In the genomic region with DNA sequence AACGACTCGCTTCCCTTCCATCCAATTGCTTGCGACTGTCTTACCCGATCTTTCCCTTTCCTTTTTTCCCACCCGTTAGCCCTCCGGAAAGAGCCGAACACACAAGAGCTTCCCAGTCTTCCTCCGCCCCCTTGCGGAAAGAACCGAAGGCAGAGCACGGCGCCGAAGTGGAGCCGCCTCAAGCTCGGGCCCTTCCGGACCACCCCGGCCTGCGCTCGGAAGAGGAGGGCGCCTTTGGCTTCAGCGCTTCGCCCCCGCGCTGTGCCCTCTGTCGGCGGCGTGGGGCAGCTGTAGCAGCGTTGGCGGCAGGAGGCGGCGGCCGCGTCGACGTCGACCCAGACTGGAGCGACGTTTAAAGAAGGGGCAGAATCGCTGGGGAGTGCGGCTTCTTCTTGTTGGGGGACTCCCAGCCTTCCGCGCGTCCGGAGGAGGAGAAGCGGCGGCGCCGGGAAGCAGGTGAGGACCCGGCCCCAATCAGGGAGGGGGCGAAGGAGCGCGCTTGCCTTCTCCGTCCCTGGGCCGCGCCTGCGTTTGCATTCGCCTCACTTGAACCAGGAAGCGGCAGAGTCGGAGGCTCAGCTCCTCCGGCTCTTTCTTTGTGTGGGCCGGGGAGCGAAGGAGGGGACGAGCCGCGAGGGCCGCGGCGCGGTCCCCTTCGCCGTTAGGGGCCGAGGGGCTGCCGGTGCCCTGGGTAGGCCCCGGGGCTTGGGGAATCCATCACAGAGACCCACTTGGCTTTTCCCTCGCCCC, we compare ENCODE assay signal across 1 cellular context.
TF ChIP-seq lines count a peak whose summit lies in the region.

A gene with protein sequence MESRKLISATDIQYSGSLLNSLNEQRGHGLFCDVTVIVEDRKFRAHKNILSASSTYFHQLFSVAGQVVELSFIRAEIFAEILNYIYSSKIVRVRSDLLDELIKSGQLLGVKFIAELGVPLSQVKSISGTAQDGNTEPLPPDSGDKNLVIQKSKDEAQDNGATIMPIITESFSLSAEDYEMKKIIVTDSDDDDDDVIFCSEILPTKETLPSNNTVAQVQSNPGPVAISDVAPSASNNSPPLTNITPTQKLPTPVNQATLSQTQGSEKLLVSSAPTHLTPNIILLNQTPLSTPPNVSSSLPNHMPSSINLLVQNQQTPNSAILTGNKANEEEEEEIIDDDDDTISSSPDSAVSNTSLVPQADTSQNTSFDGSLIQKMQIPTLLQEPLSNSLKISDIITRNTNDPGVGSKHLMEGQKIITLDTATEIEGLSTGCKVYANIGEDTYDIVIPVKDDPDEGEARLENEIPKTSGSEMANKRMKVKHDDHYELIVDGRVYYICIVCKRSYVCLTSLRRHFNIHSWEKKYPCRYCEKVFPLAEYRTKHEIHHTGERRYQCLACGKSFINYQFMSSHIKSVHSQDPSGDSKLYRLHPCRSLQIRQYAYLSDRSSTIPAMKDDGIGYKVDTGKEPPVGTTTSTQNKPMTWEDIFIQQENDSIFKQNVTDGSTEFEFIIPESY (plus strand): TSS at position 291 of the 750 bp plus-strand sequence. CDS start 2,604 bp downstream, outside the sequence.

TF ChIP-seq in K562, 482 proteins besides CTCF, POLR2A, EP300 and RAD21 (continued from another document and continues in another):
- TF ChIP-seq, protein P1, sequence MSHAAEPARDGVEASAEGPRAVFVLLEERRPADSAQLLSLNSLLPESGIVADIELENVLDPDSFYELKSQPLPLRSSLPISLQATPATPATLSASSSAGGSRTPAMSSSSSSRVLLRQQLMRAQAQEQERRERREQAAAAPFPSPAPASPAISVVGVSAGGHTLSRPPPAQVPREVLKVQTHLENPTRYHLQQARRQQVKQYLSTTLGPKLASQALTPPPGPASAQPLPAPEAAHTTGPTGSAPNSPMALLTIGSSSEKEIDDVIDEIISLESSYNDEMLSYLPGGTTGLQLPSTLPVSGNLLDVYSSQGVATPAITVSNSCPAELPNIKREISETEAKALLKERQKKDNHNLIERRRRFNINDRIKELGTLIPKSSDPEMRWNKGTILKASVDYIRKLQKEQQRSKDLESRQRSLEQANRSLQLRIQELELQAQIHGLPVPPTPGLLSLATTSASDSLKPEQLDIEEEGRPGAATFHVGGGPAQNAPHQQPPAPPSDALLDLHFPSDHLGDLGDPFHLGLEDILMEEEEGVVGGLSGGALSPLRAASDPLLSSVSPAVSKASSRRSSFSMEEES (CRISPR knock-in tag; IDR thresholded peaks at IDR 0.05): no peak
- TF ChIP-seq TAF7 (tag; IDR thresholded peaks at IDR 0.05): no peak
- TF ChIP-seq, protein P2, sequence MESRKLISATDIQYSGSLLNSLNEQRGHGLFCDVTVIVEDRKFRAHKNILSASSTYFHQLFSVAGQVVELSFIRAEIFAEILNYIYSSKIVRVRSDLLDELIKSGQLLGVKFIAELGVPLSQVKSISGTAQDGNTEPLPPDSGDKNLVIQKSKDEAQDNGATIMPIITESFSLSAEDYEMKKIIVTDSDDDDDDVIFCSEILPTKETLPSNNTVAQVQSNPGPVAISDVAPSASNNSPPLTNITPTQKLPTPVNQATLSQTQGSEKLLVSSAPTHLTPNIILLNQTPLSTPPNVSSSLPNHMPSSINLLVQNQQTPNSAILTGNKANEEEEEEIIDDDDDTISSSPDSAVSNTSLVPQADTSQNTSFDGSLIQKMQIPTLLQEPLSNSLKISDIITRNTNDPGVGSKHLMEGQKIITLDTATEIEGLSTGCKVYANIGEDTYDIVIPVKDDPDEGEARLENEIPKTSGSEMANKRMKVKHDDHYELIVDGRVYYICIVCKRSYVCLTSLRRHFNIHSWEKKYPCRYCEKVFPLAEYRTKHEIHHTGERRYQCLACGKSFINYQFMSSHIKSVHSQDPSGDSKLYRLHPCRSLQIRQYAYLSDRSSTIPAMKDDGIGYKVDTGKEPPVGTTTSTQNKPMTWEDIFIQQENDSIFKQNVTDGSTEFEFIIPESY (CRISPR knock-in tag; IDR thresholded peaks at IDR 0.05): peak; percentile 93
- no peak for TF ChIP-seq NONO (IDR thresholded peaks at IDR 0.05; ENCODE audit: low read depth in 2 of 2, low read length in 1 of 2)
- TF ChIP-seq ZNF354B (CRISPR knock-in tag; IDR thresholded peaks at IDR 0.05): no peak
- TF ChIP-seq ZNF79 (CRISPR knock-in tag; IDR thresholded peaks at IDR 0.05; ENCODE audit: low read depth): no peak
- TF ChIP-seq, protein P3, sequence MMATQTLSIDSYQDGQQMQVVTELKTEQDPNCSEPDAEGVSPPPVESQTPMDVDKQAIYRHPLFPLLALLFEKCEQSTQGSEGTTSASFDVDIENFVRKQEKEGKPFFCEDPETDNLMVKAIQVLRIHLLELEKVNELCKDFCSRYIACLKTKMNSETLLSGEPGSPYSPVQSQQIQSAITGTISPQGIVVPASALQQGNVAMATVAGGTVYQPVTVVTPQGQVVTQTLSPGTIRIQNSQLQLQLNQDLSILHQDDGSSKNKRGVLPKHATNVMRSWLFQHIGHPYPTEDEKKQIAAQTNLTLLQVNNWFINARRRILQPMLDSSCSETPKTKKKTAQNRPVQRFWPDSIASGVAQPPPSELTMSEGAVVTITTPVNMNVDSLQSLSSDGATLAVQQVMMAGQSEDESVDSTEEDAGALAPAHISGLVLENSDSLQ (IDR thresholded peaks at IDR 0.05): 0 out of 2 replicates have a peak, but pooled peaks have one; percentile 39
- TF ChIP-seq ZNF253 (CRISPR knock-in tag; conservative IDR thresholded peaks at IDR 0.05): no peak
- peak; percentile 96 for TF ChIP-seq EGR1 (conservative IDR thresholded peaks at IDR 0.05)
- no peak for TF ChIP-seq HNRNPUL1 (IDR thresholded peaks at IDR 0.05; ENCODE audit: low read length)
- peak; percentile 68 for TF ChIP-seq KAT2B (IDR thresholded peaks at IDR 0.05; ENCODE audit: low read depth, low read length)
- TF ChIP-seq, protein P4, sequence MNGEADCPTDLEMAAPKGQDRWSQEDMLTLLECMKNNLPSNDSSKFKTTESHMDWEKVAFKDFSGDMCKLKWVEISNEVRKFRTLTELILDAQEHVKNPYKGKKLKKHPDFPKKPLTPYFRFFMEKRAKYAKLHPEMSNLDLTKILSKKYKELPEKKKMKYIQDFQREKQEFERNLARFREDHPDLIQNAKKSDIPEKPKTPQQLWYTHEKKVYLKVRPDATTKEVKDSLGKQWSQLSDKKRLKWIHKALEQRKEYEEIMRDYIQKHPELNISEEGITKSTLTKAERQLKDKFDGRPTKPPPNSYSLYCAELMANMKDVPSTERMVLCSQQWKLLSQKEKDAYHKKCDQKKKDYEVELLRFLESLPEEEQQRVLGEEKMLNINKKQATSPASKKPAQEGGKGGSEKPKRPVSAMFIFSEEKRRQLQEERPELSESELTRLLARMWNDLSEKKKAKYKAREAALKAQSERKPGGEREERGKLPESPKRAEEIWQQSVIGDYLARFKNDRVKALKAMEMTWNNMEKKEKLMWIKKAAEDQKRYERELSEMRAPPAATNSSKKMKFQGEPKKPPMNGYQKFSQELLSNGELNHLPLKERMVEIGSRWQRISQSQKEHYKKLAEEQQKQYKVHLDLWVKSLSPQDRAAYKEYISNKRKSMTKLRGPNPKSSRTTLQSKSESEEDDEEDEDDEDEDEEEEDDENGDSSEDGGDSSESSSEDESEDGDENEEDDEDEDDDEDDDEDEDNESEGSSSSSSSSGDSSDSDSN (IDR thresholded peaks at IDR 0.05; ENCODE audit: borderline replicate concordance in 1 of 2, low read depth in 2 of 2, low read length in 2 of 2): 0 out of 4 replicates have a peak, but pooled peaks have one; percentile 21 to 69
- TF ChIP-seq TARDBP (IDR thresholded peaks at IDR 0.05): no peak
- TF ChIP-seq JUN (IDR thresholded peaks at IDR 0.05; ENCODE audit: borderline replicate concordance, low read depth, low read length): peak; percentile 14; the same call in 1 of the 2 replicates
- no peak for TF ChIP-seq JUN (CRISPR knock-in tag; IDR thresholded peaks at IDR 0.05; ENCODE audit: borderline replicate concordance)
- TF ChIP-seq ZNF274 (IDR thresholded peaks at IDR 0.05; ENCODE audit: borderline replicate concordance, low read depth, low read length): no peak
- TF ChIP-seq MCM7 (IDR thresholded peaks at IDR 0.05): no peak
- TF ChIP-seq, protein P5, sequence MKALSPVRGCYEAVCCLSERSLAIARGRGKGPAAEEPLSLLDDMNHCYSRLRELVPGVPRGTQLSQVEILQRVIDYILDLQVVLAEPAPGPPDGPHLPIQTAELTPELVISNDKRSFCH (CRISPR knock-in tag; IDR thresholded peaks at IDR 0.05): no peak
- TF ChIP-seq, protein P5 (tag; IDR thresholded peaks at IDR 0.05): 0 out of 2 replicates have a peak, but pooled peaks have one; percentile 64
- TF ChIP-seq, protein P6, sequence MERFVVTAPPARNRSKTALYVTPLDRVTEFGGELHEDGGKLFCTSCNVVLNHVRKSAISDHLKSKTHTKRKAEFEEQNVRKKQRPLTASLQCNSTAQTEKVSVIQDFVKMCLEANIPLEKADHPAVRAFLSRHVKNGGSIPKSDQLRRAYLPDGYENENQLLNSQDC (CRISPR knock-in tag; IDR thresholded peaks at IDR 0.05): no peak
- TF ChIP-seq, protein P7, sequence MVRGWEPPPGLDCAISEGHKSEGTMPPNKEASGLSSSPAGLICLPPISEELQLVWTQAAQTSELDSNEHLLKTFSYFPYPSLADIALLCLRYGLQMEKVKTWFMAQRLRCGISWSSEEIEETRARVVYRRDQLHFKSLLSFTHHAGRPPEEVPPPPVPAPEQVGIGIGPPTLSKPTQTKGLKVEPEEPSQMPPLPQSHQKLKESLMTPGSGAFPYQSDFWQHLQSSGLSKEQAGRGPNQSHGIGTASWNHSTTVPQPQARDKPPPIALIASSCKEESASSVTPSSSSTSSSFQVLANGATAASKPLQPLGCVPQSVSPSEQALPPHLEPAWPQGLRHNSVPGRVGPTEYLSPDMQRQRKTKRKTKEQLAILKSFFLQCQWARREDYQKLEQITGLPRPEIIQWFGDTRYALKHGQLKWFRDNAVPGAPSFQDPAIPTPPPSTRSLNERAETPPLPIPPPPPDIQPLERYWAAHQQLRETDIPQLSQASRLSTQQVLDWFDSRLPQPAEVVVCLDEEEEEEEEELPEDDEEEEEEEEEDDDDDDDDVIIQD (CRISPR knock-in tag; IDR thresholded peaks at IDR 0.05): no peak
- TF ChIP-seq, protein P8, sequence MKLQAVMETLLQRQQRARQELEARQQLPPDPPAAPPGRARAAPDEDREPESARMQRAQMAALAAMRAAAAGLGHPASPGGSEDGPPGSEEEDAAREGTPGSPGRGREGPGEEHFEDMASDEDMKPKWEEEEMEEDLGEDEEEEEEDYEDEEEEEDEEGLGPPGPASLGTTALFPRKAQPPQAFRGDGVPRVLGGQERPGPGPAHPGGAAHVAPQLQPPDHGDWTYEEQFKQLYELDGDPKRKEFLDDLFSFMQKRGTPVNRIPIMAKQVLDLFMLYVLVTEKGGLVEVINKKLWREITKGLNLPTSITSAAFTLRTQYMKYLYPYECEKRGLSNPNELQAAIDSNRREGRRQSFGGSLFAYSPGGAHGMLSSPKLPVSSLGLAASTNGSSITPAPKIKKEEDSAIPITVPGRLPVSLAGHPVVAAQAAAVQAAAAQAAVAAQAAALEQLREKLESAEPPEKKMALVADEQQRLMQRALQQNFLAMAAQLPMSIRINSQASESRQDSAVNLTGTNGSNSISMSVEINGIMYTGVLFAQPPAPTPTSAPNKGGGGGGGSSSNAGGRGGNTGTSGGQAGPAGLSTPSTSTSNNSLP (IDR thresholded peaks at IDR 0.05; ENCODE audit: borderline replicate concordance, low read depth, low read length): no peak
- TF ChIP-seq SAFB (IDR thresholded peaks at IDR 0.05; ENCODE audit: borderline replicate concordance, low read depth, low read length): no peak
- no peak for TF ChIP-seq MTA1 (IDR thresholded peaks at IDR 0.05; ENCODE audit: borderline replicate concordance)
- no peak for TF ChIP-seq ZNF217 (CRISPR knock-in tag; IDR thresholded peaks at IDR 0.05)
- TF ChIP-seq, protein P9, sequence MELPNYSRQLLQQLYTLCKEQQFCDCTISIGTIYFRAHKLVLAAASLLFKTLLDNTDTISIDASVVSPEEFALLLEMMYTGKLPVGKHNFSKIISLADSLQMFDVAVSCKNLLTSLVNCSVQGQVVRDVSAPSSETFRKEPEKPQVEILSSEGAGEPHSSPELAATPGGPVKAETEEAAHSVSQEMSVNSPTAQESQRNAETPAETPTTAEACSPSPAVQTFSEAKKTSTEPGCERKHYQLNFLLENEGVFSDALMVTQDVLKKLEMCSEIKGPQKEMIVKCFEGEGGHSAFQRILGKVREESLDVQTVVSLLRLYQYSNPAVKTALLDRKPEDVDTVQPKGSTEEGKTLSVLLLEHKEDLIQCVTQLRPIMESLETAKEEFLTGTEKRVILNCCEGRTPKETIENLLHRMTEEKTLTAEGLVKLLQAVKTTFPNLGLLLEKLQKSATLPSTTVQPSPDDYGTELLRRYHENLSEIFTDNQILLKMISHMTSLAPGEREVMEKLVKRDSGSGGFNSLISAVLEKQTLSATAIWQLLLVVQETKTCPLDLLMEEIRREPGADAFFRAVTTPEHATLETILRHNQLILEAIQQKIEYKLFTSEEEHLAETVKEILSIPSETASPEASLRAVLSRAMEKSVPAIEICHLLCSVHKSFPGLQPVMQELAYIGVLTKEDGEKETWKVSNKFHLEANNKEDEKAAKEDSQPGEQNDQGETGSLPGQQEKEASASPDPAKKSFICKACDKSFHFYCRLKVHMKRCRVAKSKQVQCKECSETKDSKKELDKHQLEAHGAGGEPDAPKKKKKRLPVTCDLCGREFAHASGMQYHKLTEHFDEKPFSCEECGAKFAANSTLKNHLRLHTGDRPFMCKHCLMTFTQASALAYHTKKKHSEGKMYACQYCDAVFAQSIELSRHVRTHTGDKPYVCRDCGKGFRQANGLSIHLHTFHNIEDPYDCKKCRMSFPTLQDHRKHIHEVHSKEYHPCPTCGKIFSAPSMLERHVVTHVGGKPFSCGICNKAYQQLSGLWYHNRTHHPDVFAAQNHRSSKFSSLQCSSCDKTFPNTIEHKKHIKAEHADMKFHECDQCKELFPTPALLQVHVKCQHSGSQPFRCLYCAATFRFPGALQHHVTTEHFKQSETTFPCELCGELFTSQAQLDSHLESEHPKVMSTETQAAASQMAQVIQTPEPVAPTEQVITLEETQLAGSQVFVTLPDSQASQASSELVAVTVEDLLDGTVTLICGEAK (IDR thresholded peaks at IDR 0.05): no peak
- TF ChIP-seq, protein P9 (CRISPR knock-in tag; IDR thresholded peaks at IDR 0.05): peak; percentile 31; the same call in 1 of the 2 replicates
